Comparison of ENCODE assay signal across 8 cellular contexts in genomic region chr7:95527033-95527775, GRCh38.
A peak's percentile ranks its signal among the peaks of the same experiment; 100 is the strongest.
DNase-seq lines count a peak whose midpoint lies in the region; ATAC-seq and TF ChIP-seq lines count a peak whose summit lies in the region.

No MANE protein-coding gene starts in this region.

- no peak overlapping the region for H3K4me2 ChIP-seq in Loucy (ENCODE audit: low read depth, low read length, poor library complexity, severe bottlenecking)

- peak; percentile 98 for TF ChIP-seq CTCF in Loucy (conservative IDR thresholded peaks at IDR 0.05; ENCODE audit: low read length)
- peak; percentile 84 for TF ChIP-seq CTCF in RWPE2 (IDR thresholded peaks at IDR 0.05; ENCODE audit: poor library complexity, severe bottlenecking)

- no peaks in the 10 kb centered on the region for H3K79me2 ChIP-seq in Loucy (ENCODE audit: insufficient read depth, low read length)

- H3F3A ChIP-seq in Loucy (ENCODE audit: low read depth), result no peaks in the 10 kb centered on the region

- no peaks in the 10 kb centered on the region for H4K20me1 ChIP-seq in Loucy (ENCODE audit: insufficient read depth, low read length, poor library complexity, severe bottlenecking)

- H3K27ac ChIP-seq in RWPE2 (ENCODE audit: poor library complexity, severe bottlenecking), result no peak overlapping the region
- no peak overlapping the region for H3K27ac ChIP-seq in effector memory CD4-positive, alpha-beta T cell (ENCODE audit: insufficient read depth, low read length, poor library complexity, severe bottlenecking)

- ATAC-seq in GM21515 (IDR thresholded peaks at IDR 0.05; ENCODE audit: unreplicated experiment), result peak; percentile 70
- ATAC-seq in RWPE2 (ENCODE audit: low read depth), result peak; percentile 64; the same call in 2 of the 3 replicates

- H3K4me3 ChIP-seq in Loucy (ENCODE audit: low read length, poor library complexity, severe bottlenecking), result no peak overlapping the region
- H3K4me3 ChIP-seq in RWPE2 (ENCODE audit: severe bottlenecking), result no peak overlapping the region
- H3K4me3 ChIP-seq in effector memory CD4-positive, alpha-beta T cell (ENCODE audit: insufficient read depth, low read depth, low read length, poor library complexity, severe bottlenecking), result no peak overlapping the region

- H3K9me3 ChIP-seq in Loucy (ENCODE audit: insufficient read depth, low read depth, low read length) (no peaks in the 10 kb centered on the region), RWPE2 (ENCODE audit: severe bottlenecking) (no peaks in the 10 kb centered on the region)
- no peaks in the 10 kb centered on the region for H3K9me3 ChIP-seq in effector memory CD4-positive, alpha-beta T cell (ENCODE audit: control insufficient read depth, low read length)

- peak overlapping the region; percentile 67 for H2AFZ ChIP-seq in Loucy (ENCODE audit: low read length)

- TF ChIP-seq POLR2A in erythroblast (IDR thresholded peaks at IDR 0.05; ENCODE audit: low read length), result no peak

- H3K27me3 ChIP-seq in Loucy (ENCODE audit: insufficient read depth, low read length, poor library complexity, severe bottlenecking) (no peaks in the 10 kb centered on the region), RWPE2 (ENCODE audit: insufficient read depth, poor library complexity, severe bottlenecking) (peaks cover 22% of the 10 kb centered on the region)
- no peaks in the 10 kb centered on the region for H3K27me3 ChIP-seq in effector memory CD4-positive, alpha-beta T cell (replicated peaks; ENCODE audit: control insufficient read depth, insufficient read depth, low read length, poor library complexity, severe bottlenecking)

- no peaks in the 10 kb centered on the region for H3K4me1 ChIP-seq in Loucy (ENCODE audit: insufficient read depth, low read length, poor library complexity, severe bottlenecking)
- no peaks in the 10 kb centered on the region for H3K4me1 ChIP-seq in RWPE2 (ENCODE audit: insufficient read depth, poor library complexity, severe bottlenecking)
- no peaks in the 10 kb centered on the region for H3K4me1 ChIP-seq in effector memory CD4-positive, alpha-beta T cell (ENCODE audit: control insufficient read depth, insufficient read depth, low read length, poor library complexity, severe bottlenecking)

- H3K36me3 ChIP-seq in Loucy (ENCODE audit: insufficient read depth, low read length) (no peaks in the 10 kb centered on the region), RWPE2 (ENCODE audit: low read depth) (no peaks in the 10 kb centered on the region)
- H3K36me3 ChIP-seq in effector memory CD4-positive, alpha-beta T cell (ENCODE audit: control insufficient read depth, insufficient read depth, low read length), result no peaks in the 10 kb centered on the region

- H3K9ac ChIP-seq in Loucy (ENCODE audit: low read depth, low read length, poor library complexity, severe bottlenecking), result no peak overlapping the region

- H3K9me2 ChIP-seq in Loucy (replicated peaks; ENCODE audit: low read depth, low read length), result no peaks in the 10 kb centered on the region

- peak; percentile 86 for DNase-seq in DMS53 (lab: John Stamatoyannopoulos, UW)
- DNase-seq in RWPE2 (ENCODE audit: low spot score), result no peak
- peak; percentile 49 to 73 for DNase-seq in erythroblast (lab: John Stamatoyannopoulos, UW)
- peak; percentile 74 for DNase-seq in middle frontal gyrus (ENCODE audit: extremely low spot score, low spot score)
- DNase-seq in effector memory CD4-positive, alpha-beta T cell, result no peak
- DNase-seq in activated CD4-positive, alpha-beta T cell treated with anti-CD3 and anti-CD28 coated beads for 1 hour, result no peak

Comparison
In these comparisons a context has a peak if more than half of its experiments do, and no peak if none do; other contexts are left out.
1. DNase-seq: peak in DMS53 (single experiment), erythroblast (2 of 2) and middle frontal gyrus (single experiment); none in RWPE2 (single experiment), effector memory CD4-positive, alpha-beta T cell (0 of 3) and activated CD4-positive, alpha-beta T cell treated with anti-CD3 and anti-CD28 coated beads for 1 hour (single experiment).